Comparison of ENCODE assay signal across 1 cellular context in the genomic region with DNA sequence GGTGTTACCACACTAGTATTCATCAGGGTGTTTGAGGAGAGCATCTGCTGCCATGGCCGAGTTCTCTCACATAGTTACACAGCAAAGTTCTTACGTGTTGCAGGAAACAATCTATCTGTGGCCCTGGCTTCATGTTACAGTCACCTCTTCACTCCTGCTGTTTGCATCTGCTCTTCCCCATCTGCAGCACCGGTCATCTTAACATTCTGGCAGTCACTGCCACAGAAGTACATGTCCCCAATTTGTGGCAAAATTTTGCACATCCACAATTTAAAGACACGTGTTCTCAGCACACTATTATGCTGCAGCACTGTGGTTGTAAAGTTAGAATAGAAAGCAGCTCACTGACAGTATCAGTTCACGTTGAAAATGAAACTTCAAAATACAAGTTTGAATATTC.
TF ChIP-seq lines count a peak whose summit lies in the region.

No MANE protein-coding gene starts in this region.

TF ChIP-seq in HepG2, 621 proteins besides CTCF, POLR2A, EP300 and RAD21:
- TF ChIP-seq ZNF235 (CRISPR knock-in tag; IDR thresholded peaks at IDR 0.05; ENCODE audit: borderline replicate concordance) (no peak), CENPT (CRISPR knock-in tag; IDR thresholded peaks at IDR 0.05; ENCODE audit: low read depth) (no peak), REXO4 (CRISPR knock-in tag; IDR thresholded peaks at IDR 0.05; ENCODE audit: borderline replicate concordance) (no peak), NONO (IDR thresholded peaks at IDR 0.05) (no peak), NONO (CRISPR knock-in tag; conservative IDR thresholded peaks at IDR 0.05) (no peak), NPAS2 (CRISPR knock-in tag; IDR thresholded peaks at IDR 0.05; ENCODE audit: borderline replicate concordance) (no peak), PCBP2 (optimal IDR thresholded peaks at IDR 0.05; ENCODE audit: low read depth, low read length, poor library complexity, severe bottlenecking) (no peak), ZNF549 (CRISPR knock-in tag; IDR thresholded peaks at IDR 0.05) (no peak), GZF1 (CRISPR knock-in tag; IDR thresholded peaks at IDR 0.05) (no peak), IRF2 (CRISPR knock-in tag; IDR thresholded peaks at IDR 0.05) (no peak), ZNF350 (CRISPR knock-in tag; IDR thresholded peaks at IDR 0.05; ENCODE audit: borderline replicate concordance, low read depth) (no peak), ZNF562 (CRISPR knock-in tag; IDR thresholded peaks at IDR 0.05; ENCODE audit: borderline replicate concordance) (no peak)
- TF ChIP-seq, protein P1, sequence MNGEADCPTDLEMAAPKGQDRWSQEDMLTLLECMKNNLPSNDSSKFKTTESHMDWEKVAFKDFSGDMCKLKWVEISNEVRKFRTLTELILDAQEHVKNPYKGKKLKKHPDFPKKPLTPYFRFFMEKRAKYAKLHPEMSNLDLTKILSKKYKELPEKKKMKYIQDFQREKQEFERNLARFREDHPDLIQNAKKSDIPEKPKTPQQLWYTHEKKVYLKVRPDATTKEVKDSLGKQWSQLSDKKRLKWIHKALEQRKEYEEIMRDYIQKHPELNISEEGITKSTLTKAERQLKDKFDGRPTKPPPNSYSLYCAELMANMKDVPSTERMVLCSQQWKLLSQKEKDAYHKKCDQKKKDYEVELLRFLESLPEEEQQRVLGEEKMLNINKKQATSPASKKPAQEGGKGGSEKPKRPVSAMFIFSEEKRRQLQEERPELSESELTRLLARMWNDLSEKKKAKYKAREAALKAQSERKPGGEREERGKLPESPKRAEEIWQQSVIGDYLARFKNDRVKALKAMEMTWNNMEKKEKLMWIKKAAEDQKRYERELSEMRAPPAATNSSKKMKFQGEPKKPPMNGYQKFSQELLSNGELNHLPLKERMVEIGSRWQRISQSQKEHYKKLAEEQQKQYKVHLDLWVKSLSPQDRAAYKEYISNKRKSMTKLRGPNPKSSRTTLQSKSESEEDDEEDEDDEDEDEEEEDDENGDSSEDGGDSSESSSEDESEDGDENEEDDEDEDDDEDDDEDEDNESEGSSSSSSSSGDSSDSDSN (CRISPR knock-in tag; IDR thresholded peaks at IDR 0.05): no peak
- TF ChIP-seq, protein P2, sequence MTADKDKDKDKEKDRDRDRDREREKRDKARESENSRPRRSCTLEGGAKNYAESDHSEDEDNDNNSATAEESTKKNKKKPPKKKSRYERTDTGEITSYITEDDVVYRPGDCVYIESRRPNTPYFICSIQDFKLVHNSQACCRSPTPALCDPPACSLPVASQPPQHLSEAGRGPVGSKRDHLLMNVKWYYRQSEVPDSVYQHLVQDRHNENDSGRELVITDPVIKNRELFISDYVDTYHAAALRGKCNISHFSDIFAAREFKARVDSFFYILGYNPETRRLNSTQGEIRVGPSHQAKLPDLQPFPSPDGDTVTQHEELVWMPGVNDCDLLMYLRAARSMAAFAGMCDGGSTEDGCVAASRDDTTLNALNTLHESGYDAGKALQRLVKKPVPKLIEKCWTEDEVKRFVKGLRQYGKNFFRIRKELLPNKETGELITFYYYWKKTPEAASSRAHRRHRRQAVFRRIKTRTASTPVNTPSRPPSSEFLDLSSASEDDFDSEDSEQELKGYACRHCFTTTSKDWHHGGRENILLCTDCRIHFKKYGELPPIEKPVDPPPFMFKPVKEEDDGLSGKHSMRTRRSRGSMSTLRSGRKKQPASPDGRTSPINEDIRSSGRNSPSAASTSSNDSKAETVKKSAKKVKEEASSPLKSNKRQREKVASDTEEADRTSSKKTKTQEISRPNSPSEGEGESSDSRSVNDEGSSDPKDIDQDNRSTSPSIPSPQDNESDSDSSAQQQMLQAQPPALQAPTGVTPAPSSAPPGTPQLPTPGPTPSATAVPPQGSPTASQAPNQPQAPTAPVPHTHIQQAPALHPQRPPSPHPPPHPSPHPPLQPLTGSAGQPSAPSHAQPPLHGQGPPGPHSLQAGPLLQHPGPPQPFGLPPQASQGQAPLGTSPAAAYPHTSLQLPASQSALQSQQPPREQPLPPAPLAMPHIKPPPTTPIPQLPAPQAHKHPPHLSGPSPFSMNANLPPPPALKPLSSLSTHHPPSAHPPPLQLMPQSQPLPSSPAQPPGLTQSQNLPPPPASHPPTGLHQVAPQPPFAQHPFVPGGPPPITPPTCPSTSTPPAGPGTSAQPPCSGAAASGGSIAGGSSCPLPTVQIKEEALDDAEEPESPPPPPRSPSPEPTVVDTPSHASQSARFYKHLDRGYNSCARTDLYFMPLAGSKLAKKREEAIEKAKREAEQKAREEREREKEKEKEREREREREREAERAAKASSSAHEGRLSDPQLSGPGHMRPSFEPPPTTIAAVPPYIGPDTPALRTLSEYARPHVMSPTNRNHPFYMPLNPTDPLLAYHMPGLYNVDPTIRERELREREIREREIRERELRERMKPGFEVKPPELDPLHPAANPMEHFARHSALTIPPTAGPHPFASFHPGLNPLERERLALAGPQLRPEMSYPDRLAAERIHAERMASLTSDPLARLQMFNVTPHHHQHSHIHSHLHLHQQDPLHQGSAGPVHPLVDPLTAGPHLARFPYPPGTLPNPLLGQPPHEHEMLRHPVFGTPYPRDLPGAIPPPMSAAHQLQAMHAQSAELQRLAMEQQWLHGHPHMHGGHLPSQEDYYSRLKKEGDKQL (CRISPR knock-in tag; IDR thresholded peaks at IDR 0.05; ENCODE audit: low read depth): no peak
- TF ChIP-seq, protein P3, sequence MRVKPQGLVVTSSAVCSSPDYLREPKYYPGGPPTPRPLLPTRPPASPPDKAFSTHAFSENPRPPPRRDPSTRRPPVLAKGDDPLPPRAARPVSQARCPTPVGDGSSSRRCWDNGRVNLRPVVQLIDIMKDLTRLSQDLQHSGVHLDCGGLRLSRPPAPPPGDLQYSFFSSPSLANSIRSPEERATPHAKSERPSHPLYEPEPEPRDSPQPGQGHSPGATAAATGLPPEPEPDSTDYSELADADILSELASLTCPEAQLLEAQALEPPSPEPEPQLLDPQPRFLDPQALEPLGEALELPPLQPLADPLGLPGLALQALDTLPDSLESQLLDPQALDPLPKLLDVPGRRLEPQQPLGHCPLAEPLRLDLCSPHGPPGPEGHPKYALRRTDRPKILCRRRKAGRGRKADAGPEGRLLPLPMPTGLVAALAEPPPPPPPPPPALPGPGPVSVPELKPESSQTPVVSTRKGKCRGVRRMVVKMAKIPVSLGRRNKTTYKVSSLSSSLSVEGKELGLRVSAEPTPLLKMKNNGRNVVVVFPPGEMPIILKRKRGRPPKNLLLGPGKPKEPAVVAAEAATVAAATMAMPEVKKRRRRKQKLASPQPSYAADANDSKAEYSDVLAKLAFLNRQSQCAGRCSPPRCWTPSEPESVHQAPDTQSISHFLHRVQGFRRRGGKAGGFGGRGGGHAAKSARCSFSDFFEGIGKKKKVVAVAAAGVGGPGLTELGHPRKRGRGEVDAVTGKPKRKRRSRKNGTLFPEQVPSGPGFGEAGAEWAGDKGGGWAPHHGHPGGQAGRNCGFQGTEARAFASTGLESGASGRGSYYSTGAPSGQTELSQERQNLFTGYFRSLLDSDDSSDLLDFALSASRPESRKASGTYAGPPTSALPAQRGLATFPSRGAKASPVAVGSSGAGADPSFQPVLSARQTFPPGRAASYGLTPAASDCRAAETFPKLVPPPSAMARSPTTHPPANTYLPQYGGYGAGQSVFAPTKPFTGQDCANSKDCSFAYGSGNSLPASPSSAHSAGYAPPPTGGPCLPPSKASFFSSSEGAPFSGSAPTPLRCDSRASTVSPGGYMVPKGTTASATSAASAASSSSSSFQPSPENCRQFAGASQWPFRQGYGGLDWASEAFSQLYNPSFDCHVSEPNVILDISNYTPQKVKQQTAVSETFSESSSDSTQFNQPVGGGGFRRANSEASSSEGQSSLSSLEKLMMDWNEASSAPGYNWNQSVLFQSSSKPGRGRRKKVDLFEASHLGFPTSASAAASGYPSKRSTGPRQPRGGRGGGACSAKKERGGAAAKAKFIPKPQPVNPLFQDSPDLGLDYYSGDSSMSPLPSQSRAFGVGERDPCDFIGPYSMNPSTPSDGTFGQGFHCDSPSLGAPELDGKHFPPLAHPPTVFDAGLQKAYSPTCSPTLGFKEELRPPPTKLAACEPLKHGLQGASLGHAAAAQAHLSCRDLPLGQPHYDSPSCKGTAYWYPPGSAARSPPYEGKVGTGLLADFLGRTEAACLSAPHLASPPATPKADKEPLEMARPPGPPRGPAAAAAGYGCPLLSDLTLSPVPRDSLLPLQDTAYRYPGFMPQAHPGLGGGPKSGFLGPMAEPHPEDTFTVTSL (CRISPR knock-in tag; IDR thresholded peaks at IDR 0.05; ENCODE audit: borderline replicate concordance): no peak
- TF ChIP-seq, protein P4, sequence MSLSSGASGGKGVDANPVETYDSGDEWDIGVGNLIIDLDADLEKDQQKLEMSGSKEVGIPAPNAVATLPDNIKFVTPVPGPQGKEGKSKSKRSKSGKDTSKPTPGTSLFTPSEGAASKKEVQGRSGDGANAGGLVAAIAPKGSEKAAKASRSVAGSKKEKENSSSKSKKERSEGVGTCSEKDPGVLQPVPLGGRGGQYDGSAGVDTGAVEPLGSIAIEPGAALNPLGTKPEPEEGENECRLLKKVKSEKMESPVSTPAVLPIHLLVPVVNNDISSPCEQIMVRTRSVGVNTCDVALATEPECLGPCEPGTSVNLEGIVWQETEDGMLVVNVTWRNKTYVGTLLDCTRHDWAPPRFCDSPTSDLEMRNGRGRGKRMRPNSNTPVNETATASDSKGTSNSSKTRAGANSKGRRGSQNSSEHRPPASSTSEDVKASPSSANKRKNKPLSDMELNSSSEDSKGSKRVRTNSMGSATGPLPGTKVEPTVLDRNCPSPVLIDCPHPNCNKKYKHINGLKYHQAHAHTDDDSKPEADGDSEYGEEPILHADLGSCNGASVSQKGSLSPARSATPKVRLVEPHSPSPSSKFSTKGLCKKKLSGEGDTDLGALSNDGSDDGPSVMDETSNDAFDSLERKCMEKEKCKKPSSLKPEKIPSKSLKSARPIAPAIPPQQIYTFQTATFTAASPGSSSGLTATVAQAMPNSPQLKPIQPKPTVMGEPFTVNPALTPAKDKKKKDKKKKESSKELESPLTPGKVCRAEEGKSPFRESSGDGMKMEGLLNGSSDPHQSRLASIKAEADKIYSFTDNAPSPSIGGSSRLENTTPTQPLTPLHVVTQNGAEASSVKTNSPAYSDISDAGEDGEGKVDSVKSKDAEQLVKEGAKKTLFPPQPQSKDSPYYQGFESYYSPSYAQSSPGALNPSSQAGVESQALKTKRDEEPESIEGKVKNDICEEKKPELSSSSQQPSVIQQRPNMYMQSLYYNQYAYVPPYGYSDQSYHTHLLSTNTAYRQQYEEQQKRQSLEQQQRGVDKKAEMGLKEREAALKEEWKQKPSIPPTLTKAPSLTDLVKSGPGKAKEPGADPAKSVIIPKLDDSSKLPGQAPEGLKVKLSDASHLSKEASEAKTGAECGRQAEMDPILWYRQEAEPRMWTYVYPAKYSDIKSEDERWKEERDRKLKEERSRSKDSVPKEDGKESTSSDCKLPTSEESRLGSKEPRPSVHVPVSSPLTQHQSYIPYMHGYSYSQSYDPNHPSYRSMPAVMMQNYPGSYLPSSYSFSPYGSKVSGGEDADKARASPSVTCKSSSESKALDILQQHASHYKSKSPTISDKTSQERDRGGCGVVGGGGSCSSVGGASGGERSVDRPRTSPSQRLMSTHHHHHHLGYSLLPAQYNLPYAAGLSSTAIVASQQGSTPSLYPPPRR (CRISPR knock-in tag; IDR thresholded peaks at IDR 0.05; ENCODE audit: borderline replicate concordance): no peak
